1 cellular context compared by ENCODE assay signal in the genomic region with DNA sequence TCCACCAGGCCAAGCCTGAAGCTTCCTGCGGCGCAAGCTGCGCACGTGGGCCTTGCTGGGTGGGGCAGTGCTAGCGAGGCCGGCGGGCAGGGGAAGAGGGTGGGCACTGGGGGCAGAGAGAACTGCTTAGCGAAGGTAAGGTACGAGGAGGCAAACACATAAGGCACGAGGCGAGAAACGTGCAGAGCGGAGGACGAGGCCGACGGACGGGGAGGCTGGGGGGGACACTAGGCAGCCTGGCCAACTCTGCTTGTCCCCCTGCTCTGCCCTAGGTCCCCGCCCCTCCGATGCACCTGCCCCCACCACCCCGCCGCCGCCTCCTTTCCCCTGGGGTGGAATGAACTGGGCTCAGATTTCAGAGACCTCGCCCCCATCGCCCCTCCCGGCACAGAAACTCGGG.
TF ChIP-seq lines count a peak whose summit lies in the region.

No MANE protein-coding gene starts in this region.

TF ChIP-seq in HEK293, 187 proteins besides CTCF, POLR2A, EP300 and RAD21 (continued from another document):
- TF ChIP-seq, protein P1, sequence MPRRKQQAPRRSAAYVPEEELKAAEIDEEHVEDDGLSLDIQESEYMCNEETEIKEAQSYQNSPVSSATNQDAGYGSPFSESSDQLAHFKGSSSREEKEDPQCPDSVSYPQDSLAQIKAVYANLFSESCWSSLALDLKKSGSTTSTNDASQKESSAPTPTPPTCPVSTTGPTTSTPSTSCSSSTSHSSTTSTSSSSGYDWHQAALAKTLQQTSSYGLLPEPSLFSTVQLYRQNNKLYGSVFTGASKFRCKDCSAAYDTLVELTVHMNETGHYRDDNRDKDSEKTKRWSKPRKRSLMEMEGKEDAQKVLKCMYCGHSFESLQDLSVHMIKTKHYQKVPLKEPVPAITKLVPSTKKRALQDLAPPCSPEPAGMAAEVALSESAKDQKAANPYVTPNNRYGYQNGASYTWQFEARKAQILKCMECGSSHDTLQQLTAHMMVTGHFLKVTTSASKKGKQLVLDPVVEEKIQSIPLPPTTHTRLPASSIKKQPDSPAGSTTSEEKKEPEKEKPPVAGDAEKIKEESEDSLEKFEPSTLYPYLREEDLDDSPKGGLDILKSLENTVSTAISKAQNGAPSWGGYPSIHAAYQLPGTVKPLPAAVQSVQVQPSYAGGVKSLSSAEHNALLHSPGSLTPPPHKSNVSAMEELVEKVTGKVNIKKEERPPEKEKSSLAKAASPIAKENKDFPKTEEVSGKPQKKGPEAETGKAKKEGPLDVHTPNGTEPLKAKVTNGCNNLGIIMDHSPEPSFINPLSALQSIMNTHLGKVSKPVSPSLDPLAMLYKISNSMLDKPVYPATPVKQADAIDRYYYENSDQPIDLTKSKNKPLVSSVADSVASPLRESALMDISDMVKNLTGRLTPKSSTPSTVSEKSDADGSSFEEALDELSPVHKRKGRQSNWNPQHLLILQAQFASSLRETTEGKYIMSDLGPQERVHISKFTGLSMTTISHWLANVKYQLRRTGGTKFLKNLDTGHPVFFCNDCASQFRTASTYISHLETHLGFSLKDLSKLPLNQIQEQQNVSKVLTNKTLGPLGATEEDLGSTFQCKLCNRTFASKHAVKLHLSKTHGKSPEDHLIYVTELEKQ (tag by site-specific recombination; IDR thresholded peaks at IDR 0.05; ENCODE audit: borderline replicate concordance): no peak
- TF ChIP-seq ZNF155 (tag by site-specific recombination; IDR thresholded peaks at IDR 0.05): no peak
- no peak for TF ChIP-seq BCL11B (tag by site-specific recombination; IDR thresholded peaks at IDR 0.05; ENCODE audit: low read depth)
- TF ChIP-seq ZNF157 (tag by site-specific recombination; IDR thresholded peaks at IDR 0.05): no peak
- no peak for TF ChIP-seq ZNF112 (tag by site-specific recombination; IDR thresholded peaks at IDR 0.05)
- TF ChIP-seq ZNF670 (tag by site-specific recombination; IDR thresholded peaks at IDR 0.05; ENCODE audit: low read depth): no peak
- no peak for TF ChIP-seq SCRT1 (tag by site-specific recombination; IDR thresholded peaks at IDR 0.05; ENCODE audit: borderline replicate concordance)
- TF ChIP-seq ZNF596 (tag by site-specific recombination; IDR thresholded peaks at IDR 0.05): no peak
- TF ChIP-seq ZSCAN30 (tag by site-specific recombination; IDR thresholded peaks at IDR 0.05): no peak
- TF ChIP-seq, protein P2, sequence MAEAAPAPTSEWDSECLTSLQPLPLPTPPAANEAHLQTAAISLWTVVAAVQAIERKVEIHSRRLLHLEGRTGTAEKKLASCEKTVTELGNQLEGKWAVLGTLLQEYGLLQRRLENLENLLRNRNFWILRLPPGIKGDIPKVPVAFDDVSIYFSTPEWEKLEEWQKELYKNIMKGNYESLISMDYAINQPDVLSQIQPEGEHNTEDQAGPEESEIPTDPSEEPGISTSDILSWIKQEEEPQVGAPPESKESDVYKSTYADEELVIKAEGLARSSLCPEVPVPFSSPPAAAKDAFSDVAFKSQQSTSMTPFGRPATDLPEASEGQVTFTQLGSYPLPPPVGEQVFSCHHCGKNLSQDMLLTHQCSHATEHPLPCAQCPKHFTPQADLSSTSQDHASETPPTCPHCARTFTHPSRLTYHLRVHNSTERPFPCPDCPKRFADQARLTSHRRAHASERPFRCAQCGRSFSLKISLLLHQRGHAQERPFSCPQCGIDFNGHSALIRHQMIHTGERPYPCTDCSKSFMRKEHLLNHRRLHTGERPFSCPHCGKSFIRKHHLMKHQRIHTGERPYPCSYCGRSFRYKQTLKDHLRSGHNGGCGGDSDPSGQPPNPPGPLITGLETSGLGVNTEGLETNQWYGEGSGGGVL (tag by site-specific recombination; IDR thresholded peaks at IDR 0.05): no peak
- TF ChIP-seq OSR2 (tag by site-specific recombination; IDR thresholded peaks at IDR 0.05): no peak
- no peak for TF ChIP-seq KLF9 (tag by site-specific recombination; IDR thresholded peaks at IDR 0.05; ENCODE audit: low read depth)
- TF ChIP-seq ZNF600 (tag by site-specific recombination; IDR thresholded peaks at IDR 0.05): no peak
- TF ChIP-seq RBAK (tag by site-specific recombination; IDR thresholded peaks at IDR 0.05): no peak
